ENCODE assay signal across 1 cellular context in the genomic region with DNA sequence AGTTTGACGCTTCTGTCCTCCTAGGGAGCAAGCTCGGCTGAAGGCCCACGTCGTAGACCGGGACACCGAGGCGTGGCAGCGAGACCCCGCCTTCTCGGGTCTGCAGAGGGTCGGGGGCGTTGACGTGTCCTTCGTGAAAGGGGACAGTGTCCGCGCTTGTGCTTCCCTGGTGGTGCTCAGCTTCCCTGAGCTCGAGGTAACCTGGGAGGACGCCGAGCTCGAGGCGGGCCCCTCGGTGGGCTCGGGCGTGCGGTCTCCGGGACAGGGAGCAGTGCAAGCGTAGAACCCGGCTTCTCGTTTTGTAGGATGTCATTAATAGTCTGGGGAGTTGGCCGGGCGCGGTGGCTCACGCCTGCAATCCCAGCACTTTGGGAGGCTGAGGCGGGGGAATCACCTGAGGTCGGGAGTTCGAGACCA.
TF ChIP-seq lines count a peak whose summit lies in the region.

No MANE protein-coding gene starts in this region.

TF ChIP-seq in HepG2, 621 proteins besides CTCF, POLR2A, EP300 and RAD21 (continued from another document and continues in another):
- TF ChIP-seq, protein P1, sequence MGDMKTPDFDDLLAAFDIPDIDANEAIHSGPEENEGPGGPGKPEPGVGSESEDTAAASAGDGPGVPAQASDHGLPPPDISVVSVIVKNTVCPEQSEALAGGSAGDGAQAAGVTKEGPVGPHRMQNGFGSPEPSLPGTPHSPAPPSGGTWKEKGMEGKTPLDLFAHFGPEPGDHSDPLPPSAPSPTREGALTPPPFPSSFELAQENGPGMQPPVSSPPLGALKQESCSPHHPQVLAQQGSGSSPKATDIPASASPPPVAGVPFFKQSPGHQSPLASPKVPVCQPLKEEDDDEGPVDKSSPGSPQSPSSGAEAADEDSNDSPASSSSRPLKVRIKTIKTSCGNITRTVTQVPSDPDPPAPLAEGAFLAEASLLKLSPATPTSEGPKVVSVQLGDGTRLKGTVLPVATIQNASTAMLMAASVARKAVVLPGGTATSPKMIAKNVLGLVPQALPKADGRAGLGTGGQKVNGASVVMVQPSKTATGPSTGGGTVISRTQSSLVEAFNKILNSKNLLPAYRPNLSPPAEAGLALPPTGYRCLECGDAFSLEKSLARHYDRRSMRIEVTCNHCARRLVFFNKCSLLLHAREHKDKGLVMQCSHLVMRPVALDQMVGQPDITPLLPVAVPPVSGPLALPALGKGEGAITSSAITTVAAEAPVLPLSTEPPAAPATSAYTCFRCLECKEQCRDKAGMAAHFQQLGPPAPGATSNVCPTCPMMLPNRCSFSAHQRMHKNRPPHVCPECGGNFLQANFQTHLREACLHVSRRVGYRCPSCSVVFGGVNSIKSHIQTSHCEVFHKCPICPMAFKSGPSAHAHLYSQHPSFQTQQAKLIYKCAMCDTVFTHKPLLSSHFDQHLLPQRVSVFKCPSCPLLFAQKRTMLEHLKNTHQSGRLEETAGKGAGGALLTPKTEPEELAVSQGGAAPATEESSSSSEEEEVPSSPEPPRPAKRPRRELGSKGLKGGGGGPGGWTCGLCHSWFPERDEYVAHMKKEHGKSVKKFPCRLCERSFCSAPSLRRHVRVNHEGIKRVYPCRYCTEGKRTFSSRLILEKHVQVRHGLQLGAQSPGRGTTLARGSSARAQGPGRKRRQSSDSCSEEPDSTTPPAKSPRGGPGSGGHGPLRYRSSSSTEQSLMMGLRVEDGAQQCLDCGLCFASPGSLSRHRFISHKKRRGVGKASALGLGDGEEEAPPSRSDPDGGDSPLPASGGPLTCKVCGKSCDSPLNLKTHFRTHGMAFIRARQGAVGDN (CRISPR knock-in tag; IDR thresholded peaks at IDR 0.05): peak; percentile 48
- no peak for TF ChIP-seq SNAI1 (CRISPR knock-in tag; IDR thresholded peaks at IDR 0.05; ENCODE audit: borderline replicate concordance)
- no peak for TF ChIP-seq ZNF652 (CRISPR knock-in tag; IDR thresholded peaks at IDR 0.05; ENCODE audit: borderline replicate concordance, low read depth)
- TF ChIP-seq ZNF205 (CRISPR knock-in tag; IDR thresholded peaks at IDR 0.05): no peak
- TF ChIP-seq, protein P2, sequence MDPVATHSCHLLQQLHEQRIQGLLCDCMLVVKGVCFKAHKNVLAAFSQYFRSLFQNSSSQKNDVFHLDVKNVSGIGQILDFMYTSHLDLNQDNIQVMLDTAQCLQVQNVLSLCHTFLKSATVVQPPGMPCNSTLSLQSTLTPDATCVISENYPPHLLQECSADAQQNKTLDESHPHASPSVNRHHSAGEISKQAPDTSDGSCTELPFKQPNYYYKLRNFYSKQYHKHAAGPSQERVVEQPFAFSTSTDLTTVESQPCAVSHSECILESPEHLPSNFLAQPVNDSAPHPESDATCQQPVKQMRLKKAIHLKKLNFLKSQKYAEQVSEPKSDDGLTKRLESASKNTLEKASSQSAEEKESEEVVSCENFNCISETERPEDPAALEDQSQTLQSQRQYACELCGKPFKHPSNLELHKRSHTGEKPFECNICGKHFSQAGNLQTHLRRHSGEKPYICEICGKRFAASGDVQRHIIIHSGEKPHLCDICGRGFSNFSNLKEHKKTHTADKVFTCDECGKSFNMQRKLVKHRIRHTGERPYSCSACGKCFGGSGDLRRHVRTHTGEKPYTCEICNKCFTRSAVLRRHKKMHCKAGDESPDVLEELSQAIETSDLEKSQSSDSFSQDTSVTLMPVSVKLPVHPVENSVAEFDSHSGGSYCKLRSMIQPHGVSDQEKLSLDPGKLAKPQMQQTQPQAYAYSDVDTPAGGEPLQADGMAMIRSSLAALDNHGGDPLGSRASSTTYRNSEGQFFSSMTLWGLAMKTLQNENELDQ (CRISPR knock-in tag; IDR thresholded peaks at IDR 0.05; ENCODE audit: borderline replicate concordance): no peak
- no peak for TF ChIP-seq BHLHE40 (IDR thresholded peaks at IDR 0.05; ENCODE audit: low read length)
- TF ChIP-seq MED13 (CRISPR knock-in tag; IDR thresholded peaks at IDR 0.05): no peak
- TF ChIP-seq ZNF7 (CRISPR knock-in tag; IDR thresholded peaks at IDR 0.05): no peak
- no peak for TF ChIP-seq ZNF20 (CRISPR knock-in tag; IDR thresholded peaks at IDR 0.05)
- TF ChIP-seq SMAD9 (CRISPR knock-in tag; IDR thresholded peaks at IDR 0.05): no peak
- TF ChIP-seq ZNF552 (CRISPR knock-in tag; IDR thresholded peaks at IDR 0.05; ENCODE audit: borderline replicate concordance): no peak
- peak; percentile 18; the same call in 1 of the 2 replicates for TF ChIP-seq ZMYM3 (CRISPR knock-in tag; IDR thresholded peaks at IDR 0.05)
- no peak for TF ChIP-seq FOSL1 (CRISPR knock-in tag; IDR thresholded peaks at IDR 0.05; ENCODE audit: borderline replicate concordance)
- no peak for TF ChIP-seq KDM1A (CRISPR knock-in tag; IDR thresholded peaks at IDR 0.05)
- TF ChIP-seq, protein P3, sequence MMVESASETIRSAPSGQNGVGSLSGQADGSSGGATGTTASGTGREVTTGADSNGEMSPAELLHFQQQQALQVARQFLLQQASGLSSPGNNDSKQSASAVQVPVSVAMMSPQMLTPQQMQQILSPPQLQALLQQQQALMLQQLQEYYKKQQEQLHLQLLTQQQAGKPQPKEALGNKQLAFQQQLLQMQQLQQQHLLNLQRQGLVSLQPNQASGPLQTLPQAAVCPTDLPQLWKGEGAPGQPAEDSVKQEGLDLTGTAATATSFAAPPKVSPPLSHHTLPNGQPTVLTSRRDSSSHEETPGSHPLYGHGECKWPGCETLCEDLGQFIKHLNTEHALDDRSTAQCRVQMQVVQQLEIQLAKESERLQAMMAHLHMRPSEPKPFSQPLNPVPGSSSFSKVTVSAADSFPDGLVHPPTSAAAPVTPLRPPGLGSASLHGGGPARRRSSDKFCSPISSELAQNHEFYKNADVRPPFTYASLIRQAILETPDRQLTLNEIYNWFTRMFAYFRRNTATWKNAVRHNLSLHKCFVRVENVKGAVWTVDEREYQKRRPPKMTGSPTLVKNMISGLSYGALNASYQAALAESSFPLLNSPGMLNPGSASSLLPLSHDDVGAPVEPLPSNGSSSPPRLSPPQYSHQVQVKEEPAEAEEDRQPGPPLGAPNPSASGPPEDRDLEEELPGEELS (CRISPR knock-in tag; IDR thresholded peaks at IDR 0.05): no peak
- no peak; the same call in 1 of the 2 replicates for TF ChIP-seq ZBTB20 (CRISPR knock-in tag; IDR thresholded peaks at IDR 0.05; ENCODE audit: borderline replicate concordance, low read depth)
- TF ChIP-seq, protein P4, sequence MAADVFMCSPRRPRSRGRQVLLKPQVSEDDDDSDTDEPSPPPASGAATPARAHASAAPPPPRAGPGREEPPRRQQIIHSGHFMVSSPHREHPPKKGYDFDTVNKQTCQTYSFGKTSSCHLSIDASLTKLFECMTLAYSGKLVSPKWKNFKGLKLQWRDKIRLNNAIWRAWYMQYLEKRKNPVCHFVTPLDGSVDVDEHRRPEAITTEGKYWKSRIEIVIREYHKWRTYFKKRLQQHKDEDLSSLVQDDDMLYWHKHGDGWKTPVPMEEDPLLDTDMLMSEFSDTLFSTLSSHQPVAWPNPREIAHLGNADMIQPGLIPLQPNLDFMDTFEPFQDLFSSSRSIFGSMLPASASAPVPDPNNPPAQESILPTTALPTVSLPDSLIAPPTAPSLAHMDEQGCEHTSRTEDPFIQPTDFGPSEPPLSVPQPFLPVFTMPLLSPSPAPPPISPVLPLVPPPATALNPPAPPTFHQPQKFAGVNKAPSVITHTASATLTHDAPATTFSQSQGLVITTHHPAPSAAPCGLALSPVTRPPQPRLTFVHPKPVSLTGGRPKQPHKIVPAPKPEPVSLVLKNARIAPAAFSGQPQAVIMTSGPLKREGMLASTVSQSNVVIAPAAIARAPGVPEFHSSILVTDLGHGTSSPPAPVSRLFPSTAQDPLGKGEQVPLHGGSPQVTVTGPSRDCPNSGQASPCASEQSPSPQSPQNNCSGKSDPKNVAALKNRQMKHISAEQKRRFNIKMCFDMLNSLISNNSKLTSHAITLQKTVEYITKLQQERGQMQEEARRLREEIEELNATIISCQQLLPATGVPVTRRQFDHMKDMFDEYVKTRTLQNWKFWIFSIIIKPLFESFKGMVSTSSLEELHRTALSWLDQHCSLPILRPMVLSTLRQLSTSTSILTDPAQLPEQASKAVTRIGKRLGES (CRISPR knock-in tag; IDR thresholded peaks at IDR 0.05; ENCODE audit: borderline replicate concordance): no peak
- TF ChIP-seq ZNF550 (CRISPR knock-in tag; IDR thresholded peaks at IDR 0.05; ENCODE audit: borderline replicate concordance): 0 out of 2 replicates have a peak, but pooled peaks have one; percentile 0
- no peak for TF ChIP-seq ZNF761 (CRISPR knock-in tag; conservative IDR thresholded peaks at IDR 0.05)
- TF ChIP-seq ZNF431 (CRISPR knock-in tag; IDR thresholded peaks at IDR 0.05; ENCODE audit: borderline replicate concordance, low read depth): no peak
- no peak for TF ChIP-seq IKZF1 (IDR thresholded peaks at IDR 0.05)
- TF ChIP-seq SAFB2 (CRISPR knock-in tag; IDR thresholded peaks at IDR 0.05; ENCODE audit: borderline replicate concordance, low read depth): no peak
- TF ChIP-seq, protein P5, sequence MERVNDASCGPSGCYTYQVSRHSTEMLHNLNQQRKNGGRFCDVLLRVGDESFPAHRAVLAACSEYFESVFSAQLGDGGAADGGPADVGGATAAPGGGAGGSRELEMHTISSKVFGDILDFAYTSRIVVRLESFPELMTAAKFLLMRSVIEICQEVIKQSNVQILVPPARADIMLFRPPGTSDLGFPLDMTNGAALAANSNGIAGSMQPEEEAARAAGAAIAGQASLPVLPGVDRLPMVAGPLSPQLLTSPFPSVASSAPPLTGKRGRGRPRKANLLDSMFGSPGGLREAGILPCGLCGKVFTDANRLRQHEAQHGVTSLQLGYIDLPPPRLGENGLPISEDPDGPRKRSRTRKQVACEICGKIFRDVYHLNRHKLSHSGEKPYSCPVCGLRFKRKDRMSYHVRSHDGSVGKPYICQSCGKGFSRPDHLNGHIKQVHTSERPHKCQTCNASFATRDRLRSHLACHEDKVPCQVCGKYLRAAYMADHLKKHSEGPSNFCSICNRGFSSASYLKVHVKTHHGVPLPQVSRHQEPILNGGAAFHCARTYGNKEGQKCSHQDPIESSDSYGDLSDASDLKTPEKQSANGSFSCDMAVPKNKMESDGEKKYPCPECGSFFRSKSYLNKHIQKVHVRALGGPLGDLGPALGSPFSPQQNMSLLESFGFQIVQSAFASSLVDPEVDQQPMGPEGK (CRISPR knock-in tag; IDR thresholded peaks at IDR 0.05): no peak
- no peak for TF ChIP-seq ZC3H4 (CRISPR knock-in tag; IDR thresholded peaks at IDR 0.05; ENCODE audit: borderline replicate concordance)
- no peak for TF ChIP-seq ZBTB21 (CRISPR knock-in tag; IDR thresholded peaks at IDR 0.05)
- no peak for TF ChIP-seq ZNF274 (CRISPR knock-in tag; IDR thresholded peaks at IDR 0.05)
- TF ChIP-seq HIVEP1 (CRISPR knock-in tag; IDR thresholded peaks at IDR 0.05): no peak
- TF ChIP-seq, protein P6, sequence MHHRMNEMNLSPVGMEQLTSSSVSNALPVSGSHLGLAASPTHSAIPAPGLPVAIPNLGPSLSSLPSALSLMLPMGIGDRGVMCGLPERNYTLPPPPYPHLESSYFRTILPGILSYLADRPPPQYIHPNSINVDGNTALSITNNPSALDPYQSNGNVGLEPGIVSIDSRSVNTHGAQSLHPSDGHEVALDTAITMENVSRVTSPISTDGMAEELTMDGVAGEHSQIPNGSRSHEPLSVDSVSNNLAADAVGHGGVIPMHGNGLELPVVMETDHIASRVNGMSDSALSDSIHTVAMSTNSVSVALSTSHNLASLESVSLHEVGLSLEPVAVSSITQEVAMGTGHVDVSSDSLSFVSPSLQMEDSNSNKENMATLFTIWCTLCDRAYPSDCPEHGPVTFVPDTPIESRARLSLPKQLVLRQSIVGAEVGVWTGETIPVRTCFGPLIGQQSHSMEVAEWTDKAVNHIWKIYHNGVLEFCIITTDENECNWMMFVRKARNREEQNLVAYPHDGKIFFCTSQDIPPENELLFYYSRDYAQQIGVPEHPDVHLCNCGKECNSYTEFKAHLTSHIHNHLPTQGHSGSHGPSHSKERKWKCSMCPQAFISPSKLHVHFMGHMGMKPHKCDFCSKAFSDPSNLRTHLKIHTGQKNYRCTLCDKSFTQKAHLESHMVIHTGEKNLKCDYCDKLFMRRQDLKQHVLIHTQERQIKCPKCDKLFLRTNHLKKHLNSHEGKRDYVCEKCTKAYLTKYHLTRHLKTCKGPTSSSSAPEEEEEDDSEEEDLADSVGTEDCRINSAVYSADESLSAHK (CRISPR knock-in tag; IDR thresholded peaks at IDR 0.05; ENCODE audit: borderline replicate concordance): no peak
- no peak for TF ChIP-seq TOPORS (CRISPR knock-in tag; IDR thresholded peaks at IDR 0.05)
- no peak for TF ChIP-seq MTA1 (CRISPR knock-in tag; IDR thresholded peaks at IDR 0.05; ENCODE audit: borderline replicate concordance)
- no peak for TF ChIP-seq FOXJ3 (CRISPR knock-in tag; IDR thresholded peaks at IDR 0.05; ENCODE audit: borderline replicate concordance)
- 0 out of 2 replicates have a peak, but pooled peaks have one; percentile 42 for TF ChIP-seq KLF13 (CRISPR knock-in tag; IDR thresholded peaks at IDR 0.05)
- TF ChIP-seq, protein P7, sequence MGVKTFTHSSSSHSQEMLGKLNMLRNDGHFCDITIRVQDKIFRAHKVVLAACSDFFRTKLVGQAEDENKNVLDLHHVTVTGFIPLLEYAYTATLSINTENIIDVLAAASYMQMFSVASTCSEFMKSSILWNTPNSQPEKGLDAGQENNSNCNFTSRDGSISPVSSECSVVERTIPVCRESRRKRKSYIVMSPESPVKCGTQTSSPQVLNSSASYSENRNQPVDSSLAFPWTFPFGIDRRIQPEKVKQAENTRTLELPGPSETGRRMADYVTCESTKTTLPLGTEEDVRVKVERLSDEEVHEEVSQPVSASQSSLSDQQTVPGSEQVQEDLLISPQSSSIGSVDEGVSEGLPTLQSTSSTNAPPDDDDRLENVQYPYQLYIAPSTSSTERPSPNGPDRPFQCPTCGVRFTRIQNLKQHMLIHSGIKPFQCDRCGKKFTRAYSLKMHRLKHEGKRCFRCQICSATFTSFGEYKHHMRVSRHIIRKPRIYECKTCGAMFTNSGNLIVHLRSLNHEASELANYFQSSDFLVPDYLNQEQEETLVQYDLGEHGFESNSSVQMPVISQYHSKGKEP (CRISPR knock-in tag; IDR thresholded peaks at IDR 0.05): no peak
- TF ChIP-seq ZBTB1 (CRISPR knock-in tag; IDR thresholded peaks at IDR 0.05; ENCODE audit: borderline replicate concordance): no peak
- TF ChIP-seq HNRNPUL1 (IDR thresholded peaks at IDR 0.05; ENCODE audit: low read depth, low read length): no peak
- no peak for TF ChIP-seq ZFYVE20 (CRISPR knock-in tag; IDR thresholded peaks at IDR 0.05; ENCODE audit: borderline replicate concordance, low read depth)
- TF ChIP-seq ZNF883 (CRISPR knock-in tag; IDR thresholded peaks at IDR 0.05; ENCODE audit: not compliant biosample characterization): no peak
